ENCODE assay signal across 9 cellular contexts in the genomic region with DNA sequence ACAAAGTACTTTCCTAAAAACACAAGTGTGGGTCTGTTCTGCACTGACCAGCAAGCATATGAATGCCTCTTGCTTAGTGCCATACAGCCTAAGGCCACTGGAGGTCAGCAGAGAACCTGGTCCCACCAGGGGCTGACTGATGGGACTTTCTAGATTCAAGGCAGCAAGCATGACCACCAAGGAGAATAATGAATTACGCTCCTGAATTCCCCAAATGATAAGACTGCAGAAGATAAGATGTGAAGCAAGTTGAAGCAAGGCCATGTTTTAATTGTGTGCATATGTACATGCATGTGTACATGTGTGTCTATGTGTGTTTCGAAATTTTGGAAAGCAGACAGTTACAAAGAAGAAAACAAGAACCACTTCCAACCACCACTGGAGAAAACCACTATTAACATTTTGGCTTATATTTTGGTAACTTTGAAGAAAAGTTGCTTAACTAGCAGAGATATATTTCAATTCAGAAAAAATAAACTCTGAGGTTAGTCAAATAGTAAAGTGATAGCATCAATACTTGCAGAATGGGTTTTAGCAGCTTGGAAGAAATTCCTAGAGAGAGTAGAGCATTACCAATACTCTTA.
DNase-seq lines count a peak whose midpoint lies in the region; ATAC-seq and TF ChIP-seq lines count a peak whose summit lies in the region.
"Had no signal": no experiment of that assay in that cellular context is flagged by ENCODE, and none has a peak within 500 bp of the region (broad histone marks: within the 10 kb centered on the region; RNA-seq: fewer than 3 reads in every experiment).

No MANE protein-coding gene starts in this region.

- no peaks in the 10 kb centered on the region for H3K36me3 ChIP-seq in KMS-11 (ENCODE audit: insufficient read depth)

- no peak overlapping the region for H3K27ac ChIP-seq in KMS-11
- H3K27ac ChIP-seq: skin epidermis had no signal

- H3K4me1 ChIP-seq in KMS-11 (ENCODE audit: low read depth, poor library complexity, severe bottlenecking), result peaks cover 47% of the 10 kb centered on the region

- H3K4me3 ChIP-seq in KMS-11 (IDR thresholded peaks at IDR 0.05; ENCODE audit: insufficient read depth, low read depth, low read length), result no peak overlapping the region
- H3K4me3 ChIP-seq: skin epidermis had no signal

- H4K20me1 ChIP-seq in KMS-11 (ENCODE audit: insufficient read depth), result 0 out of 2 replicates have a peak, but pooled peaks cover 6% of the 10 kb centered on the region

- TF ChIP-seq CTCF in KMS-11 (conservative IDR thresholded peaks at IDR 0.05; ENCODE audit: low read depth, low read length), result peak; percentile 91

- no peaks in the 10 kb centered on the region for H3K79me2 ChIP-seq in KMS-11 (ENCODE audit: insufficient read depth, low read depth)

- DNase-seq in GDM1 (lab: John Stamatoyannopoulos, UW) (peak; percentile 59), SHP77 treated with DMSO at 0.1 percent for 48 hours (lab: John Stamatoyannopoulos, UW) (peak; percentile 32), globus pallidus (ENCODE audit: low spot score) (peak; percentile 76), pons (ENCODE audit: low spot score) (peak; percentile 85), ureter (ENCODE audit: low spot score) (peak; percentile 67)
- DNase-seq in activated naive CD4-positive, alpha-beta T cell (lab: John Stamatoyannopoulos, UW), result peak in 3 of 4 experiments; percentile 19 to 42 (median 23)

- ATAC-seq in GM21786 (IDR thresholded peaks at IDR 0.05; ENCODE audit: unreplicated experiment), result peak; percentile 83

- no peak overlapping the region for H3K9ac ChIP-seq in KMS-11

- no peaks in the 10 kb centered on the region for H3K27me3 ChIP-seq in KMS-11 (ENCODE audit: insufficient read depth, low read depth)

- H3K4me2 ChIP-seq in KMS-11, result peak overlapping the region; percentile 3; the same call in 1 of the 2 replicates

- no peak overlapping the region for H2AFZ ChIP-seq in KMS-11 (ENCODE audit: low read depth)

Comparison
In these comparisons a context has a peak if more than half of its experiments do, and no peak if none do; other contexts are left out.
1. DNase-seq: peak in every context shown above with its lines; median percentile 85 in pons; 76 in globus pallidus; 67 in ureter; 59 in GDM1; 32 in SHP77 treated with DMSO at 0.1 percent for 48 hours; 23 in activated naive CD4-positive, alpha-beta T cell.